11 cellular contexts compared by ENCODE assay signal in the genomic region with DNA sequence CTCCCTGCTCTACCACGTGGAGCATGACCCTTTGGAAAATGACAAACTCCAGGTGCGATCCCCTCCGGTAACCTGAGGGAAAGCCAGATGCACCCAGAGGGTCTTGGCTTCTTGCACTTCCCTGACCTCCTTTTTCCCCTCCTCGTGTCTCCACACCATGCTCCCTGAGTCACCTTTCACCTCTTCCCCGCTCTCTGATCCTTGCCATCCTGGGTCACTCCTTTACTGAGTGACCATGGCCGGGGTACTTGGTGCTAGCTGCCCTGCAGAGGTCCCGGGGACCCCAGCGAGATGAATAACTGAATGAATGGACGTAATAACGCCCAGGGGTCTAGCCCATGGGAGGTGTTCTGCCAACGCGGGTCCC. TPM values are rescaled to one million over a fixed set of nuclear protein-coding genes. Genes with fewer than 3 reads are reported as not detected.
DNase-seq lines count a peak whose midpoint lies in the region; ATAC-seq, FAIRE-seq and TF ChIP-seq lines count a peak whose summit lies in the region.
"Had no signal": no experiment of that assay in that cellular context is flagged by ENCODE, and none has a peak within 500 bp of the region (broad histone marks: within the 10 kb centered on the region; RNA-seq: fewer than 3 reads in every experiment).

No MANE protein-coding gene starts in this region.

- TF ChIP-seq EP300 in A549 (IDR thresholded peaks at IDR 0.05), result no peak

- H3K4me2 ChIP-seq in A549, result peak overlapping the region; percentile 80

- POLR2A ChIA-PET in A549 (lab: Yijun Ruan, JAX), result no interaction called here

- peak overlapping the region; percentile 50 for H3K4me3 ChIP-seq in A549
- peak overlapping the region; percentile 35; the same call in 1 of the 2 replicates for H3K4me3 ChIP-seq in HFF-Myc (replicated peaks; ENCODE audit: low read depth, low read length)

- H3K9me3 ChIP-seq in A549, result no peaks in the 10 kb centered on the region

- peak overlapping the region; percentile 56 for H3K4me3 Mint-ChIP-seq in chondrocyte (ENCODE audit: unreplicated experiment)
- peak overlapping the region; percentile 69 for H3K4me3 Mint-ChIP-seq in natural killer cell treated with Interleukin-12 subunit alpha and Interleukin-12 subunit beta and Interleukin-15 and Interleukin-18, amount 100 ng/mL, for 72 hours

- TF ChIP-seq POLR2A in A549 (IDR thresholded peaks at IDR 0.05; ENCODE audit: low read length), result no peak

- ATAC-seq in A549 (no peak), GM21576 (IDR thresholded peaks at IDR 0.05; ENCODE audit: unreplicated experiment) (no peak)
- ATAC-seq in natural killer cell treated with Interleukin-12 subunit alpha and Interleukin-12 subunit beta and Interleukin-15 and Interleukin-18, amount 100 ng/mL, for 72 hours, result no peak

- no peaks in the 10 kb centered on the region for H3K4me1 ChIP-seq in A549

- peak overlapping the region in 1 of 2 experiments; percentile 81; a peak in 3 of 6 replicates for H3K27ac ChIP-seq in A549

- no peaks in the 10 kb centered on the region for H3K36me3 Mint-ChIP-seq in chondrocyte (ENCODE audit: low read depth)
- no peaks in the 10 kb centered on the region for H3K36me3 Mint-ChIP-seq in natural killer cell treated with Interleukin-12 subunit alpha and Interleukin-12 subunit beta and Interleukin-15 and Interleukin-18, amount 100 ng/mL, for 72 hours

- H3K9me3 Mint-ChIP-seq in chondrocyte (ENCODE audit: low read depth), result peaks cover 6% of the 10 kb centered on the region
- H3K9me3 Mint-ChIP-seq in natural killer cell treated with Interleukin-12 subunit alpha and Interleukin-12 subunit beta and Interleukin-15 and Interleukin-18, amount 100 ng/mL, for 72 hours, result no peaks in the 10 kb centered on the region

- H3K27me3 Mint-ChIP-seq in chondrocyte (ENCODE audit: low read depth), result peaks cover 8% of the 10 kb centered on the region
- H3K27me3 Mint-ChIP-seq in natural killer cell treated with Interleukin-12 subunit alpha and Interleukin-12 subunit beta and Interleukin-15 and Interleukin-18, amount 100 ng/mL, for 72 hours, result peaks cover 0 to 2% of the 10 kb centered on the region in 2 donors

- TF ChIP-seq CTCF in A549 (IDR thresholded peaks at IDR 0.05) (no peak), HFF-Myc (IDR thresholded peaks at IDR 0.05; ENCODE audit: low read depth, low read length, missing control alignments) (no peak), chondrocyte (IDR thresholded peaks at IDR 0.05) (no peak)

- no peak overlapping the region for H3K27ac Mint-ChIP-seq in chondrocyte (ENCODE audit: unreplicated experiment)
- peak overlapping the region in 1 of 2 donors; percentile 69 for H3K27ac Mint-ChIP-seq in natural killer cell treated with Interleukin-12 subunit alpha and Interleukin-12 subunit beta and Interleukin-15 and Interleukin-18, amount 100 ng/mL, for 72 hours

- WGBS in A549 (ENCODE audit: missing lambda C conversion rate), result 73% methylated on average over 8 of the region's 12 CpGs

- no peak for DNase-seq in A549 (ENCODE audit: low read depth in 1 of 2, low spot score in 1 of 2)
- no peak for DNase-seq in HFF-Myc (ENCODE audit: extremely low read depth, low read depth)
- DNase-seq in chondrocyte (ENCODE audit: low spot score), result no peak
- DNase-seq in natural killer cell treated with Interleukin-12 subunit alpha and Interleukin-12 subunit beta and Interleukin-15 and Interleukin-18, amount 100 ng/mL, for 72 hours (ENCODE audit: low spot score), result no peak
- DNase-seq in NOMO-1 treated with dmso at 0.1 percent for 144 hours (lab: John Stamatoyannopoulos, UW; ENCODE audit: unreplicated experiment), result no peak
- DNase-seq in HCEC 1CT, result no peak
- no peak for DNase-seq in AG20443 (ENCODE audit: low spot score)
- DNase-seq: DMS 273 treated with DMSO at 0.1 percent for 48 hours, NCI-H2081 treated with DMSO at 0.1 percent for 48 hours had no signal

- CTCF ChIA-PET in A549 (lab: Yijun Ruan, JAX), result no interaction called here

- TF ChIP-seq RAD21 in A549 (conservative IDR thresholded peaks at IDR 0.05 in 1 of 2, IDR thresholded peaks at IDR 0.05 in 1 of 2), result no peak

- FAIRE-seq in A549 (lab: Jason Lieb, UNC), result no peak
- FAIRE-seq: keratinocyte had no signal

- H3K4me1 Mint-ChIP-seq in chondrocyte (ENCODE audit: low read depth), result peaks cover 3% of the 10 kb centered on the region
- H3K4me1 Mint-ChIP-seq in natural killer cell treated with Interleukin-12 subunit alpha and Interleukin-12 subunit beta and Interleukin-15 and Interleukin-18, amount 100 ng/mL, for 72 hours (ENCODE audit: low read depth in 2 of 2), result peaks cover 6 to 9% of the 10 kb centered on the region in 2 donors

TF ChIP-seq in A549, 52 proteins besides CTCF, POLR2A, EP300 and RAD21 (continues in another document):
- no peak for TF ChIP-seq KDM1A (IDR thresholded peaks at IDR 0.05; ENCODE audit: low read depth)
- no peak for TF ChIP-seq ZNF302 (CRISPR knock-in tag; IDR thresholded peaks at IDR 0.05)
- no peak for TF ChIP-seq HOXA7 (CRISPR knock-in tag; IDR thresholded peaks at IDR 0.05)
- TF ChIP-seq, protein P1, sequence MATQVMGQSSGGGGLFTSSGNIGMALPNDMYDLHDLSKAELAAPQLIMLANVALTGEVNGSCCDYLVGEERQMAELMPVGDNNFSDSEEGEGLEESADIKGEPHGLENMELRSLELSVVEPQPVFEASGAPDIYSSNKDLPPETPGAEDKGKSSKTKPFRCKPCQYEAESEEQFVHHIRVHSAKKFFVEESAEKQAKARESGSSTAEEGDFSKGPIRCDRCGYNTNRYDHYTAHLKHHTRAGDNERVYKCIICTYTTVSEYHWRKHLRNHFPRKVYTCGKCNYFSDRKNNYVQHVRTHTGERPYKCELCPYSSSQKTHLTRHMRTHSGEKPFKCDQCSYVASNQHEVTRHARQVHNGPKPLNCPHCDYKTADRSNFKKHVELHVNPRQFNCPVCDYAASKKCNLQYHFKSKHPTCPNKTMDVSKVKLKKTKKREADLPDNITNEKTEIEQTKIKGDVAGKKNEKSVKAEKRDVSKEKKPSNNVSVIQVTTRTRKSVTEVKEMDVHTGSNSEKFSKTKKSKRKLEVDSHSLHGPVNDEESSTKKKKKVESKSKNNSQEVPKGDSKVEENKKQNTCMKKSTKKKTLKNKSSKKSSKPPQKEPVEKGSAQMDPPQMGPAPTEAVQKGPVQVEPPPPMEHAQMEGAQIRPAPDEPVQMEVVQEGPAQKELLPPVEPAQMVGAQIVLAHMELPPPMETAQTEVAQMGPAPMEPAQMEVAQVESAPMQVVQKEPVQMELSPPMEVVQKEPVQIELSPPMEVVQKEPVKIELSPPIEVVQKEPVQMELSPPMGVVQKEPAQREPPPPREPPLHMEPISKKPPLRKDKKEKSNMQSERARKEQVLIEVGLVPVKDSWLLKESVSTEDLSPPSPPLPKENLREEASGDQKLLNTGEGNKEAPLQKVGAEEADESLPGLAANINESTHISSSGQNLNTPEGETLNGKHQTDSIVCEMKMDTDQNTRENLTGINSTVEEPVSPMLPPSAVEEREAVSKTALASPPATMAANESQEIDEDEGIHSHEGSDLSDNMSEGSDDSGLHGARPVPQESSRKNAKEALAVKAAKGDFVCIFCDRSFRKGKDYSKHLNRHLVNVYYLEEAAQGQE (IDR thresholded peaks at IDR 0.05), result no peak
- TF ChIP-seq, protein P2, sequence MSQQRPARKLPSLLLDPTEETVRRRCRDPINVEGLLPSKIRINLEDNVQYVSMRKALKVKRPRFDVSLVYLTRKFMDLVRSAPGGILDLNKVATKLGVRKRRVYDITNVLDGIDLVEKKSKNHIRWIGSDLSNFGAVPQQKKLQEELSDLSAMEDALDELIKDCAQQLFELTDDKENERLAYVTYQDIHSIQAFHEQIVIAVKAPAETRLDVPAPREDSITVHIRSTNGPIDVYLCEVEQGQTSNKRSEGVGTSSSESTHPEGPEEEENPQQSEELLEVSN (IDR thresholded peaks at IDR 0.05; ENCODE audit: borderline replicate concordance, low read depth), result no peak
- no peak for TF ChIP-seq ZC3H11A (IDR thresholded peaks at IDR 0.05)
- TF ChIP-seq RFX5 (IDR thresholded peaks at IDR 0.05), result no peak

RNA-seq across cellular contexts. Expression of a gene that starts 0.4 kb away (rescaled TPM):
- 0.47 and 0.54 TPM in 2 replicates for polyA plus RNA-seq in A549 (2011; rRNA removed)
- 0.25 and 0.35 TPM in 2 replicates for polyA plus RNA-seq in A549 (2012; cell fraction: cytosol; rRNA removed)
- polyA plus RNA-seq in A549 (2012; cell fraction: nucleus; rRNA removed), result 0.88 and 0.96 TPM in 2 replicates
- polyA plus RNA-seq in A549 (2017; fragmentation: RNase III; extraction: RNeasy Plus Mini Kit Qiagen cat#74134 plus additional on column Dnase treatment), result 0.66 to 0.70 TPM (median 0.66 TPM) in 3 replicates
- polyA minus RNA-seq in A549 (2011; rRNA and poly(A)+ RNA removed), result 0.41 and 0.73 TPM in 2 replicates
- 0.10 to 1.6 TPM (median 1.5 TPM) in 3 replicates for total RNA-seq in chondrocyte
- 1 to 10 TPM; 2.1 to 3.3 TPM for total RNA-seq in natural killer cell treated with Interleukin-12 subunit alpha and Interleukin-12 subunit beta and Interleukin-15 and Interleukin-18, amount 100 ng/mL, for 72 hours

RNA-seq across cellular contexts. Expression of a gene that starts 9.7 kb away (rescaled TPM):
- not detected in 2 replicates for polyA plus RNA-seq in A549 (2011; rRNA removed)
- polyA plus RNA-seq in A549 (2012; cell fraction: cytosol; rRNA removed), result 0.01 and 0.03 TPM in 2 replicates
- 0.02 TPM in 1 of 2 replicates, not detected in the other for polyA plus RNA-seq in A549 (2012; cell fraction: nucleus; rRNA removed)
- not detected in 3 replicates for polyA plus RNA-seq in A549 (2017; fragmentation: RNase III; extraction: RNeasy Plus Mini Kit Qiagen cat#74134 plus additional on column Dnase treatment)
- not detected in 2 replicates for polyA minus RNA-seq in A549 (2011; rRNA and poly(A)+ RNA removed)
- not detected in 3 replicates for total RNA-seq in chondrocyte
- not detected for total RNA-seq in natural killer cell treated with Interleukin-12 subunit alpha and Interleukin-12 subunit beta and Interleukin-15 and Interleukin-18, amount 100 ng/mL, for 72 hours
- polyA plus RNA-seq: keratinocyte had no signal

RNA-seq across cellular contexts. Expression of a gene that starts 35.0 kb away (rescaled TPM):
- polyA plus RNA-seq in A549 (2011; rRNA removed) (0.27 and 0.32 TPM in 2 replicates), A549 (2017; fragmentation: RNase III; extraction: RNeasy Plus Mini Kit Qiagen cat#74134 plus additional on column Dnase treatment) (0.94 to 1.2 TPM (median 0.99 TPM) in 3 replicates)
- 2.5 and 3.3 TPM in 2 replicates for polyA plus RNA-seq in A549 (2012; cell fraction: cytosol; rRNA removed)
- 14.0 and 21.3 TPM in 2 replicates for polyA plus RNA-seq in A549 (2012; cell fraction: nucleus; rRNA removed)
- 0.17 and 0.73 TPM in 2 replicates for polyA minus RNA-seq in A549 (2011; rRNA and poly(A)+ RNA removed)
- 0.80 to 1.6 TPM (median 1.6 TPM) in 3 replicates for total RNA-seq in chondrocyte
- total RNA-seq in natural killer cell treated with Interleukin-12 subunit alpha and Interleukin-12 subunit beta and Interleukin-15 and Interleukin-18, amount 100 ng/mL, for 72 hours, result 1 to 10 TPM; 1.4 to 4.5 TPM

RNA-seq across cellular contexts. Expression of a gene that starts 59.5 kb away (rescaled TPM):
- polyA plus RNA-seq in A549 (2011; rRNA removed), result 30.3 and 39.1 TPM in 2 replicates
- polyA plus RNA-seq in A549 (2012; cell fraction: cytosol; rRNA removed), result 67.8 and 71.2 TPM in 2 replicates
- polyA plus RNA-seq in A549 (2012; cell fraction: nucleus; rRNA removed), result 148 and 166 TPM in 2 replicates
- 53.6 to 54.4 TPM (median 53.8 TPM) in 3 replicates for polyA plus RNA-seq in A549 (2017; fragmentation: RNase III; extraction: RNeasy Plus Mini Kit Qiagen cat#74134 plus additional on column Dnase treatment)
- polyA minus RNA-seq in A549 (2011; rRNA and poly(A)+ RNA removed), result 44.0 and 44.3 TPM in 2 replicates
- 31.3 to 43.6 TPM (median 32.3 TPM) in 3 replicates for total RNA-seq in chondrocyte
- total RNA-seq in natural killer cell treated with Interleukin-12 subunit alpha and Interleukin-12 subunit beta and Interleukin-15 and Interleukin-18, amount 100 ng/mL, for 72 hours, result 10 to 100 TPM; 39.0 to 70.6 TPM
